Comparison of ENCODE assay signal across 15 cellular contexts in the genomic region with DNA sequence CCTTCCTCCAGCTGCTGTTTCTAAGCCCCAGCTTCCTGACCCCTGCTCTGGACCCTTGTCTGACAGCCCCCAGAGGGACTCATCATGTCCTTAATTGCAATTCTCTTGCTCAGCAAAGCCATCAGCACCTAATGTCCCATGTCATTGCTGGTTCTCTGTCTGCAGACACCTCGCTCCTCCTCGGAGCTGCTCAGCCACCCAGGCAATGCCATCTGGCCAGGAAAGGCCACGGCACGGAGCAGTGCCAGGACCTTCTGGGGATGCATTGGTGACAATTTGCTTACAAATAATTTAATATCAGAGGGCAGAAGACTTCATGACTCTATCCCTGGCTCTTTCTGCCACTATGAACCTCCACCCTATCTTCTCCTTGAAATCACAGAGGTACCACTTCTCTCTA.
DNase-seq lines count a peak whose midpoint lies in the region; ATAC-seq, FAIRE-seq and TF ChIP-seq lines count a peak whose summit lies in the region.
"Had no signal": no experiment of that assay in that cellular context is flagged by ENCODE, and none has a peak within 500 bp of the region (broad histone marks: within the 10 kb centered on the region; RNA-seq: fewer than 3 reads in every experiment).

No MANE protein-coding gene starts in this region.

- FAIRE-seq in GM12892 (lab: Jason Lieb, UNC): peak; percentile 46
- FAIRE-seq: A204.1, H1 had no signal

- ATAC-seq in HG02852 (IDR thresholded peaks at IDR 0.05; ENCODE audit: unreplicated experiment): no peak
- no peak for ATAC-seq in HG03280 (IDR thresholded peaks at IDR 0.05; ENCODE audit: unreplicated experiment)

- no peak for TF ChIP-seq POLR2A in GM12892 (IDR thresholded peaks at IDR 0.05; ENCODE audit: low read depth, low read length)

- DNase-seq in GM12892 (ENCODE audit: insufficient read length): no peak
- DNase-seq in cerebellum (ENCODE audit: low spot score): peak; percentile 78
- DNase-seq in mesenteric fat pad (ENCODE audit: low spot score): peak; percentile 68
- no peak for DNase-seq in NK-92 treated with Interleukin-12 subunit alpha and Interleukin-12 subunit beta, amount 100 ng/mL, for 24 hours (lab: John Stamatoyannopoulos, UW)
- DNase-seq in NCI-H345 treated with DMSO at 0.1 percent for 48 hours (lab: John Stamatoyannopoulos, UW; ENCODE audit: unreplicated experiment): no peak
- DNase-seq: Calu3, DMS153, DMS79 treated with DMSO at 0.1 percent for 48 hours, EL, GDM1, HFFc6 had no signal

Comparison
In these comparisons a context has a peak if more than half of its experiments do, and no peak if none do; other contexts are left out.
1. DNase-seq: peak in cerebellum (single experiment) and mesenteric fat pad (single experiment); none in GM12892 (single experiment), NK-92 treated with Interleukin-12 subunit alpha and Interleukin-12 subunit beta, amount 100 ng/mL, for 24 hours (single experiment) and NCI-H345 treated with DMSO at 0.1 percent for 48 hours (single experiment).